In the genomic region with DNA sequence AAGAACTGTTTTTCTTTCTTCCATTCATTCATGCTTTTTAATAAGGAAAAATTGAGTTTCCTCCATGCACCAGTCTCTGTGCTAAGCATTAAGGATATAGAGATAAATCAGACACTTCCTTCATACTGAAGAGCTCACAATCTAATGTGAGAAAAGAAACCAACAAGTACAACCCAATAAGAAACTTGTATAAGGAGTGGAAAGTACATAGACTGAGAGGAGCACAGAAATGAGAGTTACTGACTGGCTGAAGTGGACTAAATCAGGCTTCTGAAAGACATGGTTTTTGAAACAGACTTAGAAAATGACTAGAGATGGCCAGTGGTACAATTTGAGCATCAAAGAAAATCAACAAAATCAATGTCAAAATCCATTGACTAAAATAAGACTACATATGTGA, we compare ENCODE assay signal across 30 cellular contexts.
"Had no signal": no experiment of that assay in that cellular context is flagged by ENCODE, and none has a peak within 500 bp of the region (broad histone marks: within the 10 kb centered on the region; RNA-seq: fewer than 3 reads in every experiment).

No MANE protein-coding gene starts in this region.

- H3K27ac ChIP-seq: Peyer's patch, SJSA1 had no signal

- H3K4me2 ChIP-seq: SK-N-SH had no signal

- ATAC-seq: PC-3 had no signal

- H3K9me2 ChIP-seq: SK-N-SH had no signal

- H3K27me3 ChIP-seq: Peyer's patch, SJSA1 had no signal

- DNase-seq: NCI-H1048, NCI-H1092 treated with DMSO at 0.1 percent for 48 hours, NCI-H1105 treated with DMSO at 0.1 percent for 48 hours, NCI-H1417, NCI-H1436, NCI-H146, NCI-H1694, NCI-H187, NCI-H1930, NCI-H2029 treated with DMSO at 0.1 percent for 48 hours, NCI-H2081 treated with DMSO at 0.1 percent for 48 hours, NCI-H2107, NCI-H2171, NCI-H226, NCI-H446 treated with DMSO at 0.1 percent for 48 hours, NCI-H510A, NCI-H524, NCI-H526, NCI-H69, NCI-H748 treated with DMSO at 0.1 percent for 48 hours, OCI-M1, PC-3, Peyer's patch, Right ventricle myocardium superior, RPMI8226, SHP77 treated with DMSO at 0.1 percent for 48 hours, SK-N-SH, SW 1271, T-helper 1 cell had no signal

- H3K4me1 ChIP-seq: Peyer's patch, SJSA1 had no signal

- H3K4me3 ChIP-seq: Peyer's patch, SJSA1 had no signal

- H3K9me3 ChIP-seq: Peyer's patch, SK-N-SH had no signal

- H3K36me3 ChIP-seq: Peyer's patch, SJSA1 had no signal

- H3K9ac ChIP-seq: SK-N-SH had no signal
